8 cellular contexts compared by ENCODE assay signal in genomic region chr16:57084257-57084770, GRCh38. TPM values are rescaled to one million over a fixed set of nuclear protein-coding genes. Genes with fewer than 3 reads are reported as not detected.
DNase-seq lines count a peak whose midpoint lies in the region; ATAC-seq and TF ChIP-seq lines count a peak whose summit lies in the region.

No MANE protein-coding gene starts in this region.

- in situ Hi-C loops in T47D (cut with HindIII; ENCODE audit: low pct_unique_long_range_greater_than_20kb, low sequenced_read_pairs) = no loop called here

- H3K4me1 ChIP-seq in BE2C = no peaks in the 10 kb centered on the region

- H3K36me3 ChIP-seq in BE2C = no peaks in the 10 kb centered on the region

- ATAC-seq in GM21423 (IDR thresholded peaks at IDR 0.05; ENCODE audit: unreplicated experiment) (peak; percentile 57), HG02588 (IDR thresholded peaks at IDR 0.05; ENCODE audit: unreplicated experiment) (no peak)

- no peaks in the 10 kb centered on the region for H3K9me3 ChIP-seq in BE2C

- TF ChIP-seq CTCF in BE2C (IDR thresholded peaks at IDR 0.05; ENCODE audit: low read depth, low read length) (peak; percentile 99), WI38 (IDR thresholded peaks at IDR 0.05; ENCODE audit: low read depth, low read length) (peak; percentile 99)

- H3K4me3 ChIP-seq in BE2C (ENCODE audit: low read depth, low read length) = no peak overlapping the region
- H3K4me3 ChIP-seq in WI38 (ENCODE audit: low read depth, low read length) = no peak overlapping the region

- H3K27me3 ChIP-seq in BE2C = no peaks in the 10 kb centered on the region

- DNase-seq in BE2C (peak; percentile 70), NCI-H128 (lab: John Stamatoyannopoulos, UW; ENCODE audit: unreplicated experiment) (peak; percentile 9), T47D (ENCODE audit: low read depth in 1 of 2, low spot score in 1 of 2) (peak; percentile 58 to 61), islet precursor cell (peak; percentile 84)
- DNase-seq in stimulated activated CD4-positive, alpha-beta T cell treated with anti-CD3 and anti-CD28 coated beads, Interleukin-1b, Interleukin-23, amount 100 ng/mL, for 24 hours (ENCODE audit: low read depth in 4 of 4, low spot score in 1 of 4) = peak; percentile 36 to 58 (median 50)

RNA-seq across cellular contexts. Expression of gene CPNE2, which starts 8.1 kb away (rescaled TPM):
- polyA plus RNA-seq in BE2C (2012; ENCODE audit: insufficient read depth, insufficient read length, low read depth) = 28.1 TPM

Comparison
In these comparisons a context has a peak if more than half of its experiments do, and no peak if none do; other contexts are left out.
1. DNase-seq: peak in every context shown above with its lines; median percentile 84 in islet precursor cell; 70 in BE2C; 60 in T47D; 50 in stimulated activated CD4-positive, alpha-beta T cell treated with anti-CD3 and anti-CD28 coated beads, Interleukin-1b, Interleukin-23, amount 100 ng/mL, for 24 hours; 9 in NCI-H128.